14 cellular contexts compared by ENCODE assay signal in genomic region chr7:108522780-108523179, GRCh38. TPM values are rescaled to one million over a fixed set of nuclear protein-coding genes. Genes with fewer than 3 reads are reported as not detected.
A peak's percentile ranks its signal among the peaks of the same experiment; 100 is the strongest.
DNase-seq lines count a peak whose midpoint lies in the region; ATAC-seq and TF ChIP-seq lines count a peak whose summit lies in the region.
"Had no signal": no experiment of that assay in that cellular context is flagged by ENCODE, and none has a peak within 500 bp of the region (broad histone marks: within the 10 kb centered on the region; RNA-seq: fewer than 3 reads in every experiment).

No MANE protein-coding gene starts in this region.

- CTCF ChIA-PET in WTC11 (lab: Charles Lee): interaction anchor here (0.8 to 1.3 kb wide), 2 partner anchors 26 to 67 kb away, joined by 3 to 5 read pairs; partner anchors contain the start of gene NRCAM

- no peak for TF ChIP-seq CTCF in WTC11 (IDR thresholded peaks at IDR 0.05)

- peak overlapping the region; percentile 12 for H3K27ac Mint-ChIP-seq in stimulated activated naive CD8-positive, alpha-beta T cell treated with anti-CD3 and anti-CD28 coated beads, Interleukin-15, Interleukin-2, amounts not matched to agents 100 ng/mL and 50 ng/mL, for 24 hours
- H3K27ac Mint-ChIP-seq in stimulated activated naive CD8-positive, alpha-beta T cell treated with anti-CD3 and anti-CD28 coated beads, Interleukin-15, amount 100 ng/mL, for 72 hours: peak overlapping the region in 1 of 2 donors; percentile 48
- peak overlapping the region; percentile 6; the same call in 1 of the 2 replicates for H3K27ac Mint-ChIP-seq in WTC11
- peak overlapping the region; percentile 3 to 95 (median 57) for H3K27ac Mint-ChIP-seq in naive B cell

- no peak for ATAC-seq in stimulated activated naive CD8-positive, alpha-beta T cell treated with anti-CD3 and anti-CD28 coated beads, Interleukin-15, amount 100 ng/mL, for 72 hours
- no peak for ATAC-seq in WTC11
- ATAC-seq in naive B cell (ENCODE audit: low read depth in 2 of 2): no peak
- no peak for ATAC-seq in HG03280 (IDR thresholded peaks at IDR 0.05; ENCODE audit: unreplicated experiment)
- no peak for ATAC-seq in GM19463 (IDR thresholded peaks at IDR 0.05; ENCODE audit: unreplicated experiment)

- no peaks in the 10 kb centered on the region for H3K9me3 Mint-ChIP-seq in stimulated activated naive CD8-positive, alpha-beta T cell treated with anti-CD3 and anti-CD28 coated beads, Interleukin-15, Interleukin-2, amounts not matched to agents 100 ng/mL and 50 ng/mL, for 24 hours
- no peaks in the 10 kb centered on the region for H3K9me3 Mint-ChIP-seq in stimulated activated naive CD8-positive, alpha-beta T cell treated with anti-CD3 and anti-CD28 coated beads, Interleukin-15, amount 100 ng/mL, for 72 hours
- H3K9me3 Mint-ChIP-seq in WTC11 (no peaks in the 10 kb centered on the region), naive B cell (peaks cover 0 to 2% (median 0%) of the 10 kb centered on the region in 7 donors)

- DNase-seq in stimulated activated naive CD8-positive, alpha-beta T cell treated with anti-CD3 and anti-CD28 coated beads, Interleukin-15, amount 100 ng/mL, for 72 hours: no peak
- DNase-seq in WTC11 (ENCODE audit: low spot score) (no peak), naive B cell (no peak), mesenteric fat pad (ENCODE audit: low spot score) (no peak)
- DNase-seq in stimulated activated CD4-positive, alpha-beta T cell treated with anti-CD3 and anti-CD28 coated beads, Interleukin-1b, Interleukin-23, amount 100 ng/mL, for 48 hours: no peak
- DNase-seq: aorta, cortex of kidney, NCI-H1105, NCI-H345, thyroid gland, WERI-Rb-1 had no signal

- H3K4me3 Mint-ChIP-seq in stimulated activated naive CD8-positive, alpha-beta T cell treated with anti-CD3 and anti-CD28 coated beads, Interleukin-15, Interleukin-2, amounts not matched to agents 100 ng/mL and 50 ng/mL, for 24 hours: no peak overlapping the region
- H3K4me3 Mint-ChIP-seq in stimulated activated naive CD8-positive, alpha-beta T cell treated with anti-CD3 and anti-CD28 coated beads, Interleukin-15, amount 100 ng/mL, for 72 hours: no peak overlapping the region
- H3K4me3 Mint-ChIP-seq in WTC11 (peak overlapping the region; percentile 47), naive B cell (peak overlapping the region in 5 of 8 donors; percentile 1 to 95 (median 72))

- POLR2A ChIA-PET in WTC11 (lab: Charles Lee): no interaction called here

- no peaks in the 10 kb centered on the region for H3K27me3 Mint-ChIP-seq in stimulated activated naive CD8-positive, alpha-beta T cell treated with anti-CD3 and anti-CD28 coated beads, Interleukin-15, Interleukin-2, amounts not matched to agents 100 ng/mL and 50 ng/mL, for 24 hours
- H3K27me3 Mint-ChIP-seq in stimulated activated naive CD8-positive, alpha-beta T cell treated with anti-CD3 and anti-CD28 coated beads, Interleukin-15, amount 100 ng/mL, for 72 hours: no peaks in the 10 kb centered on the region
- H3K27me3 Mint-ChIP-seq in WTC11 (ENCODE audit: low read depth) (no peaks in the 10 kb centered on the region), naive B cell (no peaks in the 10 kb centered on the region)

- H3K36me3 Mint-ChIP-seq in stimulated activated naive CD8-positive, alpha-beta T cell treated with anti-CD3 and anti-CD28 coated beads, Interleukin-15, Interleukin-2, amounts not matched to agents 100 ng/mL and 50 ng/mL, for 24 hours (ENCODE audit: low read depth): peaks cover 38% of the 10 kb centered on the region
- H3K36me3 Mint-ChIP-seq in WTC11: peaks cover 4% of the 10 kb centered on the region
- H3K36me3 Mint-ChIP-seq in naive B cell: peaks cover 43 to 44% of the 10 kb centered on the region in 2 donors

- peaks cover 56% of the 10 kb centered on the region for H3K4me1 Mint-ChIP-seq in stimulated activated naive CD8-positive, alpha-beta T cell treated with anti-CD3 and anti-CD28 coated beads, Interleukin-15, Interleukin-2, amounts not matched to agents 100 ng/mL and 50 ng/mL, for 24 hours (ENCODE audit: low read depth)
- H3K4me1 Mint-ChIP-seq in stimulated activated naive CD8-positive, alpha-beta T cell treated with anti-CD3 and anti-CD28 coated beads, Interleukin-15, amount 100 ng/mL, for 72 hours: peaks cover 36% of the 10 kb centered on the region
- H3K4me1 Mint-ChIP-seq in WTC11 (peaks cover 49% of the 10 kb centered on the region), naive B cell (peaks cover 52 to 73% (median 59%) of the 10 kb centered on the region in 3 donors)

TF ChIP-seq in WTC11, 78 proteins besides CTCF, POLR2A, EP300 and RAD21:
- TF ChIP-seq PRRX2 (CRISPR knock-in tag; IDR thresholded peaks at IDR 0.05): no peak

RNA-seq across cellular contexts. Expression of gene PNPLA8, which starts 3.2 kb away (rescaled TPM):
- total RNA-seq in WTC11 (2021) (11.1 to 12.4 TPM (median 11.4 TPM) in 3 replicates), mesenteric fat pad (40.4 TPM)
- 10 to 100 TPM; 54.6 to 82.7 (median 67.0) TPM for polyA plus RNA-seq in naive B cell (ENCODE audit: low read depth in 6 of 6)

RNA-seq across cellular contexts. Expression of gene THAP5, which starts 46.7 kb away (rescaled TPM):
- total RNA-seq in WTC11 (2021) (15.5 to 19.5 TPM (median 17.9 TPM) in 3 replicates), mesenteric fat pad (10.2 TPM)
- 10 to 100 TPM; 15.4 to 39.5 (median 27.4) TPM for polyA plus RNA-seq in naive B cell (ENCODE audit: low read depth in 6 of 6)

RNA-seq across cellular contexts. Expression of gene DNAJB9, which starts 46.9 kb away (rescaled TPM):
- 6.6 to 8.2 TPM (median 7.1 TPM) in 3 replicates for total RNA-seq in WTC11 (2021)
- polyA plus RNA-seq in naive B cell (ENCODE audit: low read depth in 6 of 6): 100 to 1,000 TPM in 1 of 6 donors, 10 to 100 TPM in 5; 68.9 to 124 (median 81.2) TPM
- total RNA-seq in mesenteric fat pad: 31.9 TPM

Comparison
In these comparisons a context has a peak if more than half of its experiments do, and no peak if none do; other contexts are left out.
1. H3K4me3 Mint-ChIP-seq: peak in WTC11 (single experiment) and naive B cell (5 of 8); none in stimulated activated naive CD8-positive, alpha-beta T cell treated with anti-CD3 and anti-CD28 coated beads, Interleukin-15, Interleukin-2, amounts not matched to agents 100 ng/mL and 50 ng/mL, for 24 hours (single experiment) and stimulated activated naive CD8-positive, alpha-beta T cell treated with anti-CD3 and anti-CD28 coated beads, Interleukin-15, amount 100 ng/mL, for 72 hours (0 of 2).